ENCODE assay signal across 16 cellular contexts in the genomic region with DNA sequence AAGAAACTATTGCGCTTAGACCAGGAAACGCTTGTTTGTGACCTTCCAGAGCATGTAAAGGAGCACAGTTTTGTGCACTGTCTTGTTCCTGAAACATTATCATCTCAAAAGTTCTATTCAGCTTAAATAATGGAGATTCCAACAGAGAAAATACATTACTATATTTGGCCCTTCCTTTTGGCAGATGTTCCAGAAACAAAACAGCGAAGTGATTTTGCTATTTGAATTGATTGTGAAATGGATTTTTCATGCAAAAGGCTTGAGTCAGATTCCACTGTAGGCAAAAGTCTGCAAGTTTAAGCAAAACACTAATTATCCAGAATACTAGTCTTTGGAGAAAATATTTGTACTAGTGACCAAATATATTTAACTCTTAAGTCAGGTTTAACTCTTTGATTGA.
DNase-seq lines count a peak whose midpoint lies in the region; FAIRE-seq and TF ChIP-seq lines count a peak whose summit lies in the region.
"Had no signal": no experiment of that assay in that cellular context is flagged by ENCODE, and none has a peak within 500 bp of the region (broad histone marks: within the 10 kb centered on the region; RNA-seq: fewer than 3 reads in every experiment).

No MANE protein-coding gene starts in this region.

- no peak for TF ChIP-seq EP300 in H1 (IDR thresholded peaks at IDR 0.05; ENCODE audit: borderline replicate concordance in 1 of 2, low read depth in 2 of 2, low read length in 2 of 2)

- H3K9me3 ChIP-seq in breast epithelium: no peaks in the 10 kb centered on the region
- H3K9me3 ChIP-seq in H1 (ENCODE audit: insufficient read depth in 2 of 2, low read depth in 1 of 2, low read length in 1 of 2): no peaks in the 10 kb centered on the region

- no peaks in the 10 kb centered on the region for H3K79me2 ChIP-seq in H1 (ENCODE audit: control insufficient read depth in 1 of 2, insufficient read depth in 2 of 2, low read length in 2 of 2)

- no peaks in the 10 kb centered on the region for H3K79me1 ChIP-seq in H1 (ENCODE audit: low read depth, low read length)

- H3K9me3 Mint-ChIP-seq in MCF 10A (ENCODE audit: unreplicated experiment): no peaks in the 10 kb centered on the region
- H3K9me3 Mint-ChIP-seq: H9 had no signal

- H3K27ac ChIP-seq in breast epithelium (no peak overlapping the region), H1 (ENCODE audit: low read depth, low read length) (no peak overlapping the region)
- H3K27ac ChIP-seq: 22Rv1, C4-2B had no signal

- no peak overlapping the region for H3K18ac ChIP-seq in H1 (ENCODE audit: extremely low read depth, low read length)

- 91% methylated on average over 3 of the region's 3 CpGs; no CpG with 5 or more reads in 1 of the 2 experiments for WGBS in H1 (ENCODE audit: extremely low coverage in 1 of 2, insufficient coverage in 1 of 2, insufficient read length in 1 of 2, insufficient replicate concordance in 2 of 2, low coverage in 1 of 2, low lambda C conversion rate in 2 of 2, missing lambda C conversion rate in 1 of 2), 2 experiments

- no peak for FAIRE-seq in H1 (lab: Jason Lieb, UNC)

- 0 out of 2 replicates have a peak overlapping the region, but pooled peaks have one; percentile 2 for H2AFZ ChIP-seq in H1 (ENCODE audit: low read length)

- TF ChIP-seq RAD21 in H1 (IDR thresholded peaks at IDR 0.05 in 1 of 2, conservative IDR thresholded peaks at IDR 0.05 in 1 of 2; ENCODE audit: low read depth in 2 of 2, low read length in 2 of 2): no peak

- H2BK5ac ChIP-seq in H1 (ENCODE audit: low read depth, low read length): no peak overlapping the region

- no peak overlapping the region for H3K23ac ChIP-seq in H1 (ENCODE audit: insufficient read length)

- TF ChIP-seq POLR2A in breast epithelium (IDR thresholded peaks at IDR 0.05) (no peak), H1 (IDR thresholded peaks at IDR 0.05; ENCODE audit: control extremely low read depth in 1 of 2, low read depth in 2 of 2, low read length in 2 of 2) (no peak)

- H3K4me3 ChIP-seq in breast epithelium (no peak overlapping the region), H1 (ENCODE audit: extremely low read depth in 1 of 4, insufficient read depth in 2 of 4, low read depth in 3 of 4, low read length in 4 of 4) (no peak overlapping the region)

- intact Hi-C loops in MCF 10A (cut with micrococcal nuclease) (no loop called here), breast epithelium (cut with DNase I; ENCODE audit: low total_unique reads) (no loop called here)

- H3K27ac Mint-ChIP-seq in MCF 10A (ENCODE audit: low read depth, unreplicated experiment): no peak overlapping the region
- H3K27ac Mint-ChIP-seq: H9 had no signal

- no peak overlapping the region for H4K91ac ChIP-seq in H1 (replicated peaks; ENCODE audit: insufficient read length, low read length)

- no peaks in the 10 kb centered on the region for H3K36me3 Mint-ChIP-seq in MCF 10A (ENCODE audit: insufficient read depth, unreplicated experiment)

- POLR2A ChIA-PET in MCF 10A (lab: Yijun Ruan, JAX) (interaction anchor here (0.7 to 1.1 kb wide), 2 partner anchors 80 to 875 kb away, joined by 4 to 5 read pairs; a partner anchor contains a TSS), H1 (lab: Charles Lee; ENCODE audit: partially characterized antibody) (no interaction called here)

- H3K4me2 ChIP-seq in H1 (ENCODE audit: insufficient read depth in 1 of 2, low read depth in 2 of 2, low read length in 2 of 2): no peak overlapping the region

- no TSS peak for BruUV-seq in MCF 10A (replicated peaks; lab: Mats Ljungman, UMichigan)

- no peaks in the 10 kb centered on the region for H4K20me1 ChIP-seq in H1 (replicated peaks in 1 of 2; ENCODE audit: control insufficient read depth in 1 of 2, insufficient read depth in 2 of 2, low read length in 2 of 2)

- H3K56ac ChIP-seq in H1 (replicated peaks; ENCODE audit: insufficient read length, low read depth, low read length): no peak overlapping the region

- H3K27me3 ChIP-seq in breast epithelium: no peaks in the 10 kb centered on the region
- no peaks in the 10 kb centered on the region for H3K27me3 ChIP-seq in H1 (replicated peaks in 1 of 4; ENCODE audit: control insufficient read depth in 3 of 4, extremely low read depth in 1 of 4, insufficient read depth in 3 of 4, low read length in 3 of 4)

- H2BK12ac ChIP-seq in H1 (ENCODE audit: low read depth, low read length): no peak overlapping the region

- H3K4me3 Mint-ChIP-seq in MCF 10A (ENCODE audit: unreplicated experiment): no peak overlapping the region
- H3K4me3 Mint-ChIP-seq: H9 had no signal

- no peak overlapping the region for H2BK15ac ChIP-seq in H1 (ENCODE audit: low read length)

- H3K23me2 ChIP-seq in H1 (ENCODE audit: low read depth, low read length): no peaks in the 10 kb centered on the region

- H2BK20ac ChIP-seq in H1 (ENCODE audit: low read length): no peak overlapping the region

- DNase-seq in MCF 10A (ENCODE audit: unreplicated experiment) (peak; percentile 9), breast epithelium (ENCODE audit: low spot score in 2 of 2) (no peak), H1 (ENCODE audit: low read depth in 1 of 2, low spot score in 2 of 2) (no peak), fibroblast of the conjunctiva (ENCODE audit: low read depth) (peak; percentile 27), stromal cell of bone marrow (ENCODE audit: low read depth) (peak; percentile 65), dermis blood vessel endothelial cell (no peak), HCEC 1CT (no peak), NCI-H510A (lab: John Stamatoyannopoulos, UW) (no peak)
- DNase-seq: H9, Kasumi-1, MV-4-11, NCI-H1417 treated with DMSO at 0.1 percent for 48 hours, NCI-H2029 treated with DMSO at 0.1 percent for 48 hours, NCI-H510A treated with DMSO at 0.1 percent for 48 hours had no signal

- H4K8ac ChIP-seq in H1 (ENCODE audit: extremely low read depth, insufficient read depth, low read length): no peak overlapping the region

- no peak for TF ChIP-seq CTCF in MCF 10A (IDR thresholded peaks at IDR 0.05; ENCODE audit: unreplicated experiment)
- TF ChIP-seq CTCF in breast epithelium (IDR thresholded peaks at IDR 0.05): no peak
- TF ChIP-seq CTCF in H1 (IDR thresholded peaks at IDR 0.05; ENCODE audit: control extremely low read depth in 1 of 3, insufficient read depth in 1 of 3, low read depth in 1 of 3, low read length in 3 of 3): no peak

- CTCF ChIA-PET in MCF 10A (lab: Yijun Ruan, JAX) (interaction anchor here (0.6 kb wide), 1 partner anchor 10 kb away, joined by 3 read pairs; no protein-coding TSS in a partner anchor), H1 (lab: Charles Lee; ENCODE audit: partially characterized antibody) (interaction anchor here (1.2 kb wide), 1 partner anchor 44 kb away, joined by 3 read pairs; no protein-coding TSS in a partner anchor)

- H3K4me1 ChIP-seq in breast epithelium (no peaks in the 10 kb centered on the region), H1 (replicated peaks in 1 of 4; ENCODE audit: control insufficient read depth in 3 of 4, insufficient read depth in 4 of 4, low read length in 3 of 4) (no peaks in the 10 kb centered on the region)

- H3K9ac ChIP-seq in H1 (replicated peaks in 1 of 4; ENCODE audit: extremely low read depth in 1 of 4, low read depth in 3 of 4, low read length in 3 of 4): no peak overlapping the region

- H3K14ac ChIP-seq in H1 (ENCODE audit: insufficient read length): no peak overlapping the region

- no peaks in the 10 kb centered on the region for H3K27me3 Mint-ChIP-seq in MCF 10A (ENCODE audit: insufficient read depth, unreplicated experiment)

- no peak overlapping the region for H4K5ac ChIP-seq in H1 (ENCODE audit: insufficient read length, low read depth, low read length)

- H3K4ac ChIP-seq in H1 (replicated peaks; ENCODE audit: insufficient read length, low read depth, low read length): no peak overlapping the region

- H2BK120ac ChIP-seq in H1 (replicated peaks; ENCODE audit: low read depth, low read length): no peak overlapping the region

- H3K4me1 Mint-ChIP-seq in MCF 10A (ENCODE audit: insufficient read depth, unreplicated experiment): peaks cover 5% of the 10 kb centered on the region
- H3K4me1 Mint-ChIP-seq: H9 had no signal

- no peaks in the 10 kb centered on the region for H3K36me3 ChIP-seq in breast epithelium
- H3K36me3 ChIP-seq in H1 (ENCODE audit: control insufficient read depth in 2 of 4, insufficient read depth in 4 of 4, low read length in 3 of 4): no peaks in the 10 kb centered on the region; a peak in 1 of 8 replicates

- no peak overlapping the region for H2AK5ac ChIP-seq in H1 (ENCODE audit: low read depth, low read length)

TF ChIP-seq in H1, 55 proteins besides CTCF, POLR2A, EP300 and RAD21:
- TF ChIP-seq ASH2L (IDR thresholded peaks at IDR 0.05; ENCODE audit: low read length) (no peak), POU5F1 (IDR thresholded peaks at IDR 0.05; ENCODE audit: low read depth, low read length) (no peak), KDM4A (IDR thresholded peaks at IDR 0.05; ENCODE audit: low read depth, low read length, severe bottlenecking) (no peak), CHD1 (IDR thresholded peaks at IDR 0.05; ENCODE audit: low read depth, low read length) (no peak), YY1 (IDR thresholded peaks at IDR 0.05; ENCODE audit: low read depth, low read length) (no peak), ZNF274 (IDR thresholded peaks at IDR 0.05; ENCODE audit: borderline replicate concordance, extremely low read depth, low read length) (no peak), RXRA (IDR thresholded peaks at IDR 0.05; ENCODE audit: insufficient read depth, low read depth, low read length) (no peak), SP2 (IDR thresholded peaks at IDR 0.05; ENCODE audit: low read length) (no peak), KDM1A (IDR thresholded peaks at IDR 0.05; ENCODE audit: borderline replicate concordance, low read length) (no peak), JUN (IDR thresholded peaks at IDR 0.05; ENCODE audit: low read depth, low read length) (no peak), CREB1 (IDR thresholded peaks at IDR 0.05) (no peak), RNF2 (IDR thresholded peaks at IDR 0.05; ENCODE audit: borderline replicate concordance, low read depth, low read length, missing control alignments, poor library complexity, severe bottlenecking) (no peak), NANOG (IDR thresholded peaks at IDR 0.05; ENCODE audit: insufficient read depth, low read depth, low read length, poor library complexity, severe bottlenecking) (no peak), SP1 (IDR thresholded peaks at IDR 0.05; ENCODE audit: low read depth, low read length) (no peak), CEBPB (IDR thresholded peaks at IDR 0.05; ENCODE audit: low read depth, low read length) (no peak), HDAC6 (IDR thresholded peaks at IDR 0.05; ENCODE audit: low read depth, low read length) (no peak)

Comparison
In these comparisons a context has a peak if more than half of its experiments do, and no peak if none do; other contexts are left out.
1. DNase-seq: peak in MCF 10A (single experiment), fibroblast of the conjunctiva (single experiment) and stromal cell of bone marrow (single experiment); none in breast epithelium (0 of 2), H1 (0 of 2), dermis blood vessel endothelial cell (single experiment), HCEC 1CT (single experiment) and NCI-H510A (single experiment).